ENCODE assay signal across 12 cellular contexts in genomic region chr1:200337410-200337809, GRCh38.
A peak's percentile ranks its signal among the peaks of the same experiment; 100 is the strongest.
DNase-seq lines count a peak whose midpoint lies in the region; ATAC-seq and TF ChIP-seq lines count a peak whose summit lies in the region.
"Had no signal": no experiment of that assay in that cellular context is flagged by ENCODE, and none has a peak within 500 bp of the region (broad histone marks: within the 10 kb centered on the region; RNA-seq: fewer than 3 reads in every experiment).

No MANE protein-coding gene starts in this region.

- H3K9me3 Mint-ChIP-seq in activated naive CD4-positive, alpha-beta T cell treated with anti-CD3 and anti-CD28 coated beads for 36 hours, result no peaks in the 10 kb centered on the region
- no peaks in the 10 kb centered on the region for H3K9me3 Mint-ChIP-seq in activated naive CD8-positive, alpha-beta T cell (ENCODE audit: low read depth)

- H3K4me2 ChIP-seq in smooth muscle cell, result peak overlapping the region; percentile 36

- no peak overlapping the region for H2AFZ ChIP-seq in smooth muscle cell (ENCODE audit: low read depth)

- intact Hi-C loops in activated naive CD4-positive, alpha-beta T cell treated with anti-CD3 and anti-CD28 coated beads for 36 hours (cut with micrococcal nuclease), result loop anchor here (2.0 kb wide), 1 partner anchor 719 kb away; no protein-coding TSS in a partner anchor

- no peaks in the 10 kb centered on the region for H3K27me3 ChIP-seq in smooth muscle cell (ENCODE audit: low read depth)

- H3K79me2 ChIP-seq in smooth muscle cell (ENCODE audit: low read depth), result no peaks in the 10 kb centered on the region

- peaks cover 10% of the 10 kb centered on the region for H3F3A ChIP-seq in smooth muscle cell (ENCODE audit: low read depth)

- no peaks in the 10 kb centered on the region for H3K36me3 Mint-ChIP-seq in activated naive CD4-positive, alpha-beta T cell treated with anti-CD3 and anti-CD28 coated beads for 36 hours (ENCODE audit: low read depth)
- no peaks in the 10 kb centered on the region for H3K36me3 Mint-ChIP-seq in activated naive CD8-positive, alpha-beta T cell

- ATAC-seq in HG03432 (IDR thresholded peaks at IDR 0.05; ENCODE audit: unreplicated experiment) (peak; percentile 36), HG02798 (IDR thresholded peaks at IDR 0.05; ENCODE audit: poor library complexity, unreplicated experiment) (no peak)

- H3K4me1 ChIP-seq in smooth muscle cell (ENCODE audit: low read depth), result peaks cover 10% of the 10 kb centered on the region
- H3K4me1 ChIP-seq: prostate gland had no signal

- no peaks in the 10 kb centered on the region for H3K27me3 Mint-ChIP-seq in activated naive CD4-positive, alpha-beta T cell treated with anti-CD3 and anti-CD28 coated beads for 36 hours (ENCODE audit: low read depth)
- H3K27me3 Mint-ChIP-seq in activated naive CD8-positive, alpha-beta T cell, result no peaks in the 10 kb centered on the region

- peak; percentile 15 for DNase-seq in activated naive CD4-positive, alpha-beta T cell treated with anti-CD3 and anti-CD28 coated beads for 36 hours
- no peak for DNase-seq in activated naive CD4-positive, alpha-beta T cell (lab: John Stamatoyannopoulos, UW)
- DNase-seq in smooth muscle cell (lab: John Stamatoyannopoulos, UW; ENCODE audit: unreplicated experiment), result no peak
- DNase-seq in activated effector memory CD4-positive, alpha-beta T cell treated with Interleukin-2 at 50 U/mL for 16 hours, result no peak
- no peak for DNase-seq in activated CD4-positive, alpha-beta T cell treated with anti-CD3 and anti-CD28 coated beads for 48 hours
- DNase-seq: midbrain, NCI-H82, SIG-M5 had no signal

- no peak for TF ChIP-seq CTCF in smooth muscle cell (IDR thresholded peaks at IDR 0.05; ENCODE audit: borderline replicate concordance, insufficient read depth, poor library complexity, severe bottlenecking)

- peak overlapping the region; percentile 71 for H3K27ac ChIP-seq in smooth muscle cell (ENCODE audit: low read depth)
- H3K27ac ChIP-seq: prostate gland had no signal

- WGBS in smooth muscle cell (ENCODE audit: low lambda C conversion rate), result 95% methylated on average over 2 of the region's 2 CpGs

- no peaks in the 10 kb centered on the region for H4K20me1 ChIP-seq in smooth muscle cell (ENCODE audit: low read depth)

- peaks cover 24% of the 10 kb centered on the region for H3K4me1 Mint-ChIP-seq in activated naive CD4-positive, alpha-beta T cell treated with anti-CD3 and anti-CD28 coated beads for 36 hours (ENCODE audit: low read depth)
- H3K4me1 Mint-ChIP-seq in activated naive CD8-positive, alpha-beta T cell (ENCODE audit: low read depth), result peaks cover 31% of the 10 kb centered on the region

- no peaks in the 10 kb centered on the region for H3K9me3 ChIP-seq in smooth muscle cell (replicated peaks; ENCODE audit: low read depth)
- H3K9me3 ChIP-seq: prostate gland had no signal

- CTCF ChIA-PET in activated naive CD4-positive, alpha-beta T cell treated with anti-CD3 and anti-CD28 coated beads for 36 hours (lab: Charles Lee), result interaction anchor here (0.6 to 1.6 kb wide), 4 partner anchors 11 to 229 kb away, joined by 3 to 4 read pairs (median 4); no protein-coding TSS in a partner anchor

- no peak overlapping the region for H3K9ac ChIP-seq in smooth muscle cell (ENCODE audit: low read depth)

- H3K36me3 ChIP-seq in smooth muscle cell (ENCODE audit: low read depth), result no peaks in the 10 kb centered on the region
- H3K36me3 ChIP-seq: prostate gland had no signal

- no peak overlapping the region for H3K27ac Mint-ChIP-seq in activated naive CD4-positive, alpha-beta T cell treated with anti-CD3 and anti-CD28 coated beads for 36 hours
- peak overlapping the region; percentile 69 for H3K27ac Mint-ChIP-seq in activated naive CD8-positive, alpha-beta T cell

- no peak overlapping the region for H3K4me3 Mint-ChIP-seq in activated naive CD4-positive, alpha-beta T cell treated with anti-CD3 and anti-CD28 coated beads for 36 hours
- peak overlapping the region; percentile 38 for H3K4me3 Mint-ChIP-seq in activated naive CD8-positive, alpha-beta T cell

- no peak overlapping the region for H3K4me3 ChIP-seq in smooth muscle cell
- H3K4me3 ChIP-seq: prostate gland had no signal
